In genomic region chrX:18574591-18574990, GRCh38 we compare ENCODE assay signal across 14 cellular contexts.
DNase-seq lines count a peak whose midpoint lies in the region; ATAC-seq and TF ChIP-seq lines count a peak whose summit lies in the region.
"Had no signal": no experiment of that assay in that cellular context is flagged by ENCODE, and none has a peak within 500 bp of the region (broad histone marks: within the 10 kb centered on the region; RNA-seq: fewer than 3 reads in every experiment).

No MANE protein-coding gene starts in this region.

- H3K27me3 ChIP-seq in endodermal cell (ENCODE audit: control insufficient read depth, insufficient read depth, low read length, poor library complexity, severe bottlenecking) (no peaks in the 10 kb centered on the region), A673 (replicated peaks; ENCODE audit: insufficient read depth, low read depth, low read length, poor library complexity) (no peaks in the 10 kb centered on the region)
- H3K27me3 ChIP-seq: cardiac muscle cell had no signal

- no peak for TF ChIP-seq CTCF in cardiac fibroblast (IDR thresholded peaks at IDR 0.05; ENCODE audit: low read depth, low read length)
- no peak for TF ChIP-seq CTCF in endodermal cell (conservative IDR thresholded peaks at IDR 0.05)
- TF ChIP-seq CTCF in A673 (conservative IDR thresholded peaks at IDR 0.05; ENCODE audit: low read depth, low read length) = no peak

- H3K4me3 Mint-ChIP-seq in stimulated activated naive CD8-positive, alpha-beta T cell treated with anti-CD3 and anti-CD28 coated beads, Interleukin-15, amount 100 ng/mL, for 72 hours = no peak overlapping the region
- no peak overlapping the region for H3K4me3 Mint-ChIP-seq in endodermal cell
- H3K4me3 Mint-ChIP-seq: nephron; T-helper 1 cell treated with Interleukin-12 subunit alpha and Interleukin-12 subunit beta and Interleukin-4 antibody, amounts not matched to agents 30 μg/mL and 1 μg/mL, for 36 hours had no signal

- H3K27ac ChIP-seq in endodermal cell (ENCODE audit: low read depth, low read length) (no peak overlapping the region), A673 (ENCODE audit: low read depth, low read length, poor library complexity, severe bottlenecking) (no peak overlapping the region)
- H3K27ac ChIP-seq: BLaER1, cardiac muscle cell had no signal

- H3K4me3 ChIP-seq in cardiac fibroblast (replicated peaks in 1 of 2; ENCODE audit: low read depth in 2 of 2, low read length in 2 of 2) (no peak overlapping the region), endodermal cell (ENCODE audit: low read length) (no peak overlapping the region), A673 (ENCODE audit: low read depth, low read length, poor library complexity, severe bottlenecking) (no peak overlapping the region)
- H3K4me3 ChIP-seq: BLaER1, cardiac muscle cell, GM12878 had no signal

- H3K9ac ChIP-seq in endodermal cell (ENCODE audit: extremely low read depth, low read length, poor library complexity, severe bottlenecking) = no peak overlapping the region
- H3K9ac ChIP-seq: BLaER1 had no signal

- ATAC-seq in stimulated activated naive CD8-positive, alpha-beta T cell treated with anti-CD3 and anti-CD28 coated beads, Interleukin-15, amount 100 ng/mL, for 72 hours = no peak
- no peak for ATAC-seq in GM21423 (IDR thresholded peaks at IDR 0.05; ENCODE audit: unreplicated experiment)
- ATAC-seq: GM12878 had no signal

- no peak overlapping the region for H3K27ac Mint-ChIP-seq in stimulated activated naive CD8-positive, alpha-beta T cell treated with anti-CD3 and anti-CD28 coated beads, Interleukin-15, amount 100 ng/mL, for 72 hours
- no peak overlapping the region for H3K27ac Mint-ChIP-seq in endodermal cell
- H3K27ac Mint-ChIP-seq: nephron; T-helper 1 cell treated with Interleukin-12 subunit alpha and Interleukin-12 subunit beta and Interleukin-4 antibody, amounts not matched to agents 30 μg/mL and 1 μg/mL, for 36 hours had no signal

- intact Hi-C loops in A673 (cut with micrococcal nuclease; ENCODE audit: unreplicated experiment) = no loop called here

- no peaks in the 10 kb centered on the region for H3K9me3 Mint-ChIP-seq in stimulated activated naive CD8-positive, alpha-beta T cell treated with anti-CD3 and anti-CD28 coated beads, Interleukin-15, amount 100 ng/mL, for 72 hours
- H3K9me3 Mint-ChIP-seq in endodermal cell = peaks cover 30% of the 10 kb centered on the region
- H3K9me3 Mint-ChIP-seq: nephron; T-helper 1 cell treated with Interleukin-12 subunit alpha and Interleukin-12 subunit beta and Interleukin-4 antibody, amounts not matched to agents 30 μg/mL and 1 μg/mL, for 36 hours had no signal

- no TSS peak for BruUV-seq in A673 (replicated peaks; lab: Mats Ljungman, UMichigan)

- no peaks in the 10 kb centered on the region for H3K9me3 ChIP-seq in endodermal cell (ENCODE audit: control insufficient read depth, low read length)
- no peaks in the 10 kb centered on the region for H3K9me3 ChIP-seq in A673 (ENCODE audit: low read depth, low read length, poor library complexity, severe bottlenecking)
- H3K9me3 ChIP-seq: BLaER1 had no signal

- DNase-seq in AG08395 (ENCODE audit: low spot score) = peak; percentile 38
- DNase-seq in HT-29 (ENCODE audit: low spot score) = peak; percentile 18
- peak; percentile 61 to 75 for DNase-seq in cardiac fibroblast (ENCODE audit: low read depth in 2 of 2)
- DNase-seq in left kidney (ENCODE audit: low read depth, low spot score) = peak; percentile 2
- DNase-seq in stimulated activated naive CD8-positive, alpha-beta T cell treated with anti-CD3 and anti-CD28 coated beads, Interleukin-15, amount 100 ng/mL, for 72 hours = no peak
- no peak for DNase-seq in endodermal cell
- no peak for DNase-seq in A673 (ENCODE audit: low spot score)
- DNase-seq: NCI-H748 treated with DMSO at 0.1 percent for 48 hours had no signal

- 100% methylated on average over 2 of the region's 3 CpGs; no CpG with 5 or more reads in 1 of the 2 experiments for WGBS in endodermal cell (ENCODE audit: insufficient coverage in 1 of 2, insufficient read length in 1 of 2), 2 experiments

- H3K27me3 Mint-ChIP-seq in stimulated activated naive CD8-positive, alpha-beta T cell treated with anti-CD3 and anti-CD28 coated beads, Interleukin-15, amount 100 ng/mL, for 72 hours = no peaks in the 10 kb centered on the region
- no peaks in the 10 kb centered on the region for H3K27me3 Mint-ChIP-seq in endodermal cell (ENCODE audit: insufficient read depth)

- H3K4me1 Mint-ChIP-seq in stimulated activated naive CD8-positive, alpha-beta T cell treated with anti-CD3 and anti-CD28 coated beads, Interleukin-15, amount 100 ng/mL, for 72 hours = no peaks in the 10 kb centered on the region
- no peaks in the 10 kb centered on the region for H3K4me1 Mint-ChIP-seq in endodermal cell
- H3K4me1 Mint-ChIP-seq: nephron had no signal

- CTCF ChIA-PET in A673 (lab: Charles Lee) = no interaction called here

- peaks cover 5% of the 10 kb centered on the region for H3K36me3 Mint-ChIP-seq in endodermal cell (ENCODE audit: low read depth)

- POLR2A ChIA-PET in A673 (lab: Charles Lee; ENCODE audit: low non-redundant PET) = no interaction called here

- no peaks in the 10 kb centered on the region for H3K4me1 ChIP-seq in endodermal cell (ENCODE audit: control insufficient read depth, insufficient read depth, low read length)
- peaks cover 12% of the 10 kb centered on the region for H3K4me1 ChIP-seq in A673 (ENCODE audit: insufficient read depth, low read length, poor library complexity, severe bottlenecking)
- H3K4me1 ChIP-seq: BLaER1 had no signal

- H3K36me3 ChIP-seq in endodermal cell (ENCODE audit: control insufficient read depth, insufficient read depth, low read length) (peaks cover 2% of the 10 kb centered on the region), A673 (ENCODE audit: insufficient read depth, low read length, poor library complexity, severe bottlenecking) (no peaks in the 10 kb centered on the region)
- H3K36me3 ChIP-seq: BLaER1, cardiac muscle cell had no signal

Comparison
In these comparisons a context has a peak if more than half of its experiments do, and no peak if none do; other contexts are left out.
1. DNase-seq: peak in AG08395 (single experiment), HT-29 (single experiment), cardiac fibroblast (2 of 2) and left kidney (single experiment); none in stimulated activated naive CD8-positive, alpha-beta T cell treated with anti-CD3 and anti-CD28 coated beads, Interleukin-15, amount 100 ng/mL, for 72 hours (0 of 2), endodermal cell (single experiment) and A673 (single experiment).